8 cellular contexts compared by ENCODE assay signal in genomic region chr14:77097006-77097688, GRCh38. TPM values are rescaled to one million over a fixed set of nuclear protein-coding genes. Genes with fewer than 3 reads are reported as not detected.
A peak's percentile ranks its signal among the peaks of the same experiment; 100 is the strongest.
DNase-seq lines count a peak whose midpoint lies in the region; ATAC-seq and TF ChIP-seq lines count a peak whose summit lies in the region.

No MANE protein-coding gene starts in this region.

- H3K79me1 ChIP-seq in H9 (ENCODE audit: insufficient read depth, low read depth, low read length, poor library complexity, severe bottlenecking): no peaks in the 10 kb centered on the region

- ATAC-seq in T-helper 17 cell (no peak), psoas muscle (peak; percentile 41 to 63 (median 58)), GM19455 (IDR thresholded peaks at IDR 0.05; ENCODE audit: unreplicated experiment) (no peak)

- peak overlapping the region; percentile 89 for H3K9ac ChIP-seq in H9 (ENCODE audit: extremely low read depth, insufficient read length, low read length)

- no peak overlapping the region for H3K56ac ChIP-seq in H9 (ENCODE audit: insufficient read length, low read depth, low read length)

- H2BK12ac ChIP-seq in H9 (ENCODE audit: insufficient read length, low read depth, low read length): no peak overlapping the region

- H3K9me3 Mint-ChIP-seq in CD14-positive monocyte: peaks cover 0 to 4% (median 2%) of the 10 kb centered on the region in 7 donors
- H3K9me3 Mint-ChIP-seq in H9: no peaks in the 10 kb centered on the region; a peak in 1 of 5 replicates

- H3K4me2 ChIP-seq in H9 (ENCODE audit: insufficient read depth, insufficient read length, low read length): peak overlapping the region; percentile 99

- no peak overlapping the region for H2BK15ac ChIP-seq in H9 (ENCODE audit: low read depth, low read length)

- peaks cover 13% of the 10 kb centered on the region for H3K23me2 ChIP-seq in H9 (ENCODE audit: insufficient read length, low read depth, low read length, poor library complexity, severe bottlenecking)

- H3K23ac ChIP-seq in H9 (ENCODE audit: insufficient read length, low read depth, low read length): no peak overlapping the region

- peak overlapping the region; percentile 42 for H2AFZ ChIP-seq in H9 (ENCODE audit: low read length)

- H3K27me3 ChIP-seq in H9 (ENCODE audit: insufficient read depth, low read length) (no peaks in the 10 kb centered on the region), psoas muscle (ENCODE audit: insufficient read depth in 3 of 3, low read length in 2 of 3) (no peaks in the 10 kb centered on the region)

- H3K4me3 ChIP-seq in fibroblast of the aortic adventitia (ENCODE audit: low read depth, low read length) (peak overlapping the region; percentile 81), psoas muscle (peak overlapping the region; percentile 66)

- H3K27me3 Mint-ChIP-seq in CD14-positive monocyte (ENCODE audit: low read depth in 3 of 3) (peaks cover 0 to 2% (median 1%) of the 10 kb centered on the region in 3 donors), H9 (ENCODE audit: low read depth) (no peaks in the 10 kb centered on the region), T-helper 17 cell (no peaks in the 10 kb centered on the region)

- H3K4ac ChIP-seq in H9 (ENCODE audit: low read depth, low read length): no peak overlapping the region

- H3K14ac ChIP-seq in H9 (ENCODE audit: insufficient read depth, low read length): peak overlapping the region; percentile 70

- H3K4me1 Mint-ChIP-seq in CD14-positive monocyte: peaks cover 28% of the 10 kb centered on the region
- peaks cover 41 to 53% of the 10 kb centered on the region in 2 experiments for H3K4me1 Mint-ChIP-seq in H9
- H3K4me1 Mint-ChIP-seq in T-helper 17 cell: peaks cover 37% of the 10 kb centered on the region

- no peak for DNase-seq in CD14-positive monocyte (ENCODE audit: low spot score)
- no peak for DNase-seq in H9
- DNase-seq in T-helper 17 cell: no peak
- DNase-seq in fibroblast of the aortic adventitia (ENCODE audit: low read depth): peak; percentile 34
- DNase-seq in psoas muscle: no peak
- DNase-seq in cerebellar cortex (ENCODE audit: low spot score): no peak
- no peak for DNase-seq in NCI-H1105 treated with DMSO at 0.1 percent for 48 hours (lab: John Stamatoyannopoulos, UW)

- H3K36me3 Mint-ChIP-seq in CD14-positive monocyte (no peaks in the 10 kb centered on the region), H9 (ENCODE audit: insufficient read depth in 1 of 3, low read depth in 3 of 3) (no peaks in the 10 kb centered on the region; a peak in 1 of 7 replicates), T-helper 17 cell (ENCODE audit: low read depth) (peaks cover 2% of the 10 kb centered on the region)

- H2BK20ac ChIP-seq in H9 (ENCODE audit: low read depth, low read length, poor library complexity, severe bottlenecking): no peak overlapping the region

- H3K79me2 ChIP-seq in H9 (ENCODE audit: insufficient read depth, low read length): peaks cover 5% of the 10 kb centered on the region; the same call in 1 of the 2 replicates

- H2BK5ac ChIP-seq in H9 (ENCODE audit: insufficient read length, low read length): no peak overlapping the region

- no peak overlapping the region for H2BK120ac ChIP-seq in H9 (ENCODE audit: low read depth, low read length, poor library complexity, severe bottlenecking)

- peak overlapping the region; percentile 59 for H3K18ac ChIP-seq in H9 (ENCODE audit: insufficient read length, low read depth, low read length)

- no peak overlapping the region for H4K5ac ChIP-seq in H9 (ENCODE audit: insufficient read length, low read depth, low read length)

- H3K27ac ChIP-seq in H9 (ENCODE audit: insufficient read length, low read depth, low read length) (peak overlapping the region; percentile 65), psoas muscle (peak overlapping the region; percentile 98)

- H3K27ac Mint-ChIP-seq in CD14-positive monocyte: peak overlapping the region; percentile 94 to 98 (median 97)
- H3K27ac Mint-ChIP-seq in H9: peak overlapping the region; percentile 22 to 88 (median 83); a peak in 6 of 7 replicates
- H3K27ac Mint-ChIP-seq in T-helper 17 cell: peak overlapping the region; percentile 97

- H2AK5ac ChIP-seq in H9 (ENCODE audit: insufficient read length, low read length): peak overlapping the region; percentile 1

- WGBS in H9 (ENCODE audit: extremely low coverage, insufficient read length, low lambda C conversion rate): no CpG with 5 or more reads among the region's 19 CpGs
- 2 to 3% (median 3%) methylated on average over 19 of the region's 19 CpGs for WGBS in psoas muscle, 3 donors

- intact Hi-C loops in CD14-positive monocyte (cut with micrococcal nuclease) (loop anchor here (5.0 to 10.0 kb wide), 4 partner anchors 135 to 385 kb away; no protein-coding TSS in a partner anchor), psoas muscle (cut with DNase I) (loop anchor here in 1 of 2 donors (5.0 kb wide), 1 partner anchor 1840 kb away; no protein-coding TSS in a partner anchor)

- H3K4me1 ChIP-seq in H9 (ENCODE audit: insufficient read depth, low read length): peaks cover 2% of the 10 kb centered on the region; the same call in 1 of the 2 replicates
- peaks cover 31% of the 10 kb centered on the region for H3K4me1 ChIP-seq in psoas muscle

- peak overlapping the region; percentile 87 to 93 for H3K4me3 Mint-ChIP-seq in CD14-positive monocyte
- peak overlapping the region; percentile 79 to 87 for H3K4me3 Mint-ChIP-seq in H9
- H3K4me3 Mint-ChIP-seq in T-helper 17 cell: peak overlapping the region; percentile 97

- H3T11ph ChIP-seq in H9 (ENCODE audit: low read length): no peak overlapping the region

- no peak for TF ChIP-seq CTCF in CD14-positive monocyte (IDR thresholded peaks at IDR 0.05)
- no peak for TF ChIP-seq CTCF in H9 (conservative IDR thresholded peaks at IDR 0.05)
- no peak for TF ChIP-seq CTCF in fibroblast of the aortic adventitia (IDR thresholded peaks at IDR 0.05; ENCODE audit: insufficient read depth, low read length)
- no peak for TF ChIP-seq CTCF in psoas muscle (IDR thresholded peaks at IDR 0.05)

- H4K91ac ChIP-seq in H9 (ENCODE audit: insufficient read length, low read depth, low read length): no peak overlapping the region

- no peak overlapping the region for H4K8ac ChIP-seq in H9 (replicated peaks; ENCODE audit: insufficient read length, low read depth, low read length)

- H4K20me1 ChIP-seq in H9 (ENCODE audit: control insufficient read depth, insufficient read depth, insufficient read length): no peaks in the 10 kb centered on the region

- H3K36me3 ChIP-seq in psoas muscle (ENCODE audit: insufficient read depth in 1 of 2, low read depth in 1 of 2): no peaks in the 10 kb centered on the region

- no peaks in the 10 kb centered on the region for H3K9me3 ChIP-seq in H9 (ENCODE audit: control insufficient read depth, low read depth, low read length)
- no peaks in the 10 kb centered on the region for H3K9me3 ChIP-seq in T-helper 17 cell (ENCODE audit: control insufficient read depth, low read length, poor library complexity, severe bottlenecking)
- H3K9me3 ChIP-seq in psoas muscle: no peaks in the 10 kb centered on the region

RNA-seq across cellular contexts. Expression of gene CIPC, which starts 0.9 kb away (rescaled TPM):
- polyA plus RNA-seq in CD14-positive monocyte (10 to 100 TPM in 1 of 2 donors, 1 to 10 TPM in 1; 4.4 to 11.2 TPM), psoas muscle (100 to 1,000 TPM in 1 of 3 donors, 10 to 100 TPM in 2; 23.1 to 116 (median 54.9) TPM)
- total RNA-seq in H9 (2021) (22.2 and 23.4 TPM in 2 replicates), T-helper 17 cell (10 to 100 TPM; 11.2 to 13.4 TPM), fibroblast of the aortic adventitia (ENCODE audit: low replicate concordance) (5.2 and 13.9 TPM in 2 replicates), psoas muscle (100 to 1,000 TPM in 3 of 4 donors, 10 to 100 TPM in 1; 83.8 to 133 (median 112) TPM)

RNA-seq across cellular contexts. Expression of gene ZDHHC22, which starts 44.4 kb away (rescaled TPM):
- not detected for polyA plus RNA-seq in CD14-positive monocyte
- 11.3 and 11.9 TPM in 2 replicates for total RNA-seq in H9 (2021)
- total RNA-seq in T-helper 17 cell: not detected
- not detected in 2 replicates for total RNA-seq in fibroblast of the aortic adventitia (ENCODE audit: low replicate concordance)
- total RNA-seq in psoas muscle: not detected
- under 1 TPM in 2 of 3 donors, not detected in 1; 0.01 to 0.04 TPM for polyA plus RNA-seq in psoas muscle

Comparison
In these comparisons a context has a peak if more than half of its experiments do, and no peak if none do; other contexts are left out.
1. ATAC-seq: peak in psoas muscle (4 of 4); none in T-helper 17 cell (single experiment) and GM19455 (single experiment).
2. RNA of gene ZDHHC22, which starts 44.4 kb away (total RNA-seq): 11.3 to 11.9 TPM in H9; not detected in T-helper 17 cell, not detected in fibroblast of the aortic adventitia and not detected in psoas muscle; every median in the first group is over 10 times any median in the second.
3. Peak in every context shown above with its lines, with median percentiles within 50 percentile points of each other: H3K27ac Mint-ChIP-seq and H3K4me3 Mint-ChIP-seq.